8 cellular contexts compared by ENCODE assay signal in genomic region chr20:34312544-34313217, GRCh38. TPM values are rescaled to one million over a fixed set of nuclear protein-coding genes. Genes with fewer than 3 reads are reported as not detected.
A peak's percentile ranks its signal among the peaks of the same experiment; 100 is the strongest.
DNase-seq lines count a peak whose midpoint lies in the region; ATAC-seq, FAIRE-seq and TF ChIP-seq lines count a peak whose summit lies in the region.

No MANE protein-coding gene starts in this region.

- intact Hi-C loops in stomach (cut with DNase I; ENCODE audit: low total_unique reads), result no loop called here

- H3K36me3 Mint-ChIP-seq in activated T-helper 17 cell treated with anti-CD3 and anti-CD28 coated beads, Interleukin-2, amount 50 U/mL, for 72 hours (ENCODE audit: low read depth), result no peaks in the 10 kb centered on the region
- no peaks in the 10 kb centered on the region for H3K36me3 Mint-ChIP-seq in neural crest cell (ENCODE audit: low read depth)

- no peaks in the 10 kb centered on the region for H3K27me3 ChIP-seq in Loucy (ENCODE audit: insufficient read depth, low read length, poor library complexity, severe bottlenecking)
- H3K27me3 ChIP-seq in stomach, result peaks cover 0 to 14% (median 0%) of the 10 kb centered on the region in 3 donors

- peak; percentile 100 for TF ChIP-seq CTCF in D721Med (IDR thresholded peaks at IDR 0.05; ENCODE audit: insufficient read depth, missing control alignments)
- TF ChIP-seq CTCF in Loucy (conservative IDR thresholded peaks at IDR 0.05; ENCODE audit: low read length), result peak; percentile 100
- TF ChIP-seq CTCF in RWPE1 (conservative IDR thresholded peaks at IDR 0.05; ENCODE audit: low read depth), result peak; percentile 100
- TF ChIP-seq CTCF in neural crest cell (conservative IDR thresholded peaks at IDR 0.05), result peak; percentile 100
- peak in 6 of 7 experiments; percentile 43 to 99 (median 98) for TF ChIP-seq CTCF in stomach (IDR thresholded peaks at IDR 0.05)

- H3K4me1 ChIP-seq in Loucy (ENCODE audit: insufficient read depth, low read length, poor library complexity, severe bottlenecking) (no peaks in the 10 kb centered on the region), stomach (peaks cover 27 to 28% (median 27%) of the 10 kb centered on the region in 4 donors)

- peak overlapping the region; percentile 0; the same call in 1 of the 2 replicates for H3K27ac ChIP-seq in RWPE1
- peak overlapping the region in 1 of 5 donors; percentile 43 for H3K27ac ChIP-seq in stomach

- H2AFZ ChIP-seq in Loucy (ENCODE audit: low read length), result peak overlapping the region; percentile 89

- no peak for TF ChIP-seq EP300 in stomach (IDR thresholded peaks at IDR 0.05)

- peak; percentile 66 for DNase-seq in D721Med (ENCODE audit: insufficient read length, low spot score)
- peak; percentile 93 for DNase-seq in RWPE1 (ENCODE audit: low spot score)
- DNase-seq in fibroblast of the conjunctiva (ENCODE audit: low read depth), result peak; percentile 77
- peak; percentile 99 for DNase-seq in neural crest cell (ENCODE audit: low read depth, low spot score)
- peak; percentile 89 for DNase-seq in stomach

- peak; percentile 90 for ATAC-seq in GM21825 (IDR thresholded peaks at IDR 0.05; ENCODE audit: unreplicated experiment)
- ATAC-seq in activated T-helper 17 cell treated with anti-CD3 and anti-CD28 coated beads, Interleukin-2, amount 50 U/mL, for 72 hours (replicated peaks), result peak; percentile 99

- no peaks in the 10 kb centered on the region for H3K9me2 ChIP-seq in Loucy (replicated peaks; ENCODE audit: low read depth, low read length)

- WGBS in stomach, 5 donors, result 8 to 12% (median 11%) methylated on average over 11 to 14 of the region's 14 CpGs

- no peak overlapping the region for H3K27ac Mint-ChIP-seq in activated T-helper 17 cell treated with anti-CD3 and anti-CD28 coated beads, Interleukin-2, amount 50 U/mL, for 72 hours
- no peak overlapping the region for H3K27ac Mint-ChIP-seq in neural crest cell (ENCODE audit: unreplicated experiment)

- H3K79me2 ChIP-seq in Loucy (ENCODE audit: insufficient read depth, low read length), result no peaks in the 10 kb centered on the region

- H3K4me3 ChIP-seq in Loucy (ENCODE audit: low read length, poor library complexity, severe bottlenecking) (peak overlapping the region; percentile 62), stomach (peak overlapping the region in 3 of 4 donors; percentile 14 to 38 (median 31))

- no peak overlapping the region for H3K4me3 Mint-ChIP-seq in activated T-helper 17 cell treated with anti-CD3 and anti-CD28 coated beads, Interleukin-2, amount 50 U/mL, for 72 hours
- H3K4me3 Mint-ChIP-seq in neural crest cell, result peak overlapping the region; percentile 61

- POLR2A ChIA-PET in RWPE1 (lab: Yijun Ruan, JAX; ENCODE audit: low non-redundant PET), result interaction anchor here (0.8 to 1.4 kb wide), 3 partner anchors 51 to 202 kb away, joined by 3 to 10 read pairs (median 4); partner anchors contain the start of gene ITCH

- CTCF ChIA-PET in RWPE1 (lab: Yijun Ruan, JAX), result interaction anchor here (0.5 to 3.2 kb wide), 91 partner anchors 9 to 1307 kb away, joined by 3 to 58 read pairs (median 5); partner anchors contain the start of genes AHCY, DYNLRB1, ITCH and MAP1LC3A

- H3K36me3 ChIP-seq in Loucy (ENCODE audit: insufficient read depth, low read length), result no peaks in the 10 kb centered on the region
- H3K36me3 ChIP-seq in stomach, result no peaks in the 10 kb centered on the region

- H4K20me1 ChIP-seq in Loucy (ENCODE audit: insufficient read depth, low read length, poor library complexity, severe bottlenecking), result no peaks in the 10 kb centered on the region

- no peaks in the 10 kb centered on the region for H3K4me1 Mint-ChIP-seq in activated T-helper 17 cell treated with anti-CD3 and anti-CD28 coated beads, Interleukin-2, amount 50 U/mL, for 72 hours
- H3K4me1 Mint-ChIP-seq in neural crest cell, result peaks cover 24% of the 10 kb centered on the region

- no peaks in the 10 kb centered on the region for H3K9me3 Mint-ChIP-seq in activated T-helper 17 cell treated with anti-CD3 and anti-CD28 coated beads, Interleukin-2, amount 50 U/mL, for 72 hours
- H3K9me3 Mint-ChIP-seq in neural crest cell, result no peaks in the 10 kb centered on the region

- no peak for TF ChIP-seq POLR2A in stomach (IDR thresholded peaks at IDR 0.05)

- peaks cover 4% of the 10 kb centered on the region for H3K27me3 Mint-ChIP-seq in activated T-helper 17 cell treated with anti-CD3 and anti-CD28 coated beads, Interleukin-2, amount 50 U/mL, for 72 hours
- H3K27me3 Mint-ChIP-seq in neural crest cell (ENCODE audit: low read depth), result peaks cover 24% of the 10 kb centered on the region

- H3K9ac ChIP-seq in Loucy (ENCODE audit: low read depth, low read length, poor library complexity, severe bottlenecking), result peak overlapping the region; percentile 42

- H3K9me3 ChIP-seq in Loucy (ENCODE audit: insufficient read depth, low read depth, low read length), result no peaks in the 10 kb centered on the region
- no peaks in the 10 kb centered on the region for H3K9me3 ChIP-seq in stomach

- FAIRE-seq in D721Med (lab: Jason Lieb, UNC), result no peak

- H3F3A ChIP-seq in Loucy (ENCODE audit: low read depth), result no peaks in the 10 kb centered on the region

- H3K4me2 ChIP-seq in Loucy (ENCODE audit: low read depth, low read length, poor library complexity, severe bottlenecking), result peak overlapping the region; percentile 63

RNA-seq across cellular contexts. Expression of gene AHCY, which starts 9.5 kb away (rescaled TPM):
- total RNA-seq in activated T-helper 17 cell treated with anti-CD3 and anti-CD28 coated beads, Interleukin-2, amount 50 U/mL, for 72 hours, result 100 to 1,000 TPM in 1 of 2 donors, 10 to 100 TPM in 1; 94.5 to 174 TPM
- 358 TPM in 2 replicates for total RNA-seq in neural crest cell
- 100 to 1,000 TPM in 2 of 5 donors, 10 to 100 TPM in 3; 32.7 to 126 (median 88.8) TPM for total RNA-seq in stomach
- polyA plus RNA-seq in stomach, result 10 to 100 TPM; 90.0 to 96.7 (median 91.7) TPM

RNA-seq across cellular contexts. Expression of gene ITCH, which starts 50.4 kb away (rescaled TPM):
- total RNA-seq in activated T-helper 17 cell treated with anti-CD3 and anti-CD28 coated beads, Interleukin-2, amount 50 U/mL, for 72 hours, result 10 to 100 TPM; 30.5 to 34.4 TPM
- total RNA-seq in neural crest cell (68.6 and 69.3 TPM in 2 replicates), stomach (100 to 1,000 TPM in 1 of 5 donors, 10 to 100 TPM in 4; 25.8 to 138 (median 56.2) TPM)
- 10 to 100 TPM in 2 of 3 donors, 1 to 10 TPM in 1; 7.2 to 17.0 (median 10.8) TPM for polyA plus RNA-seq in stomach
